13 cellular contexts compared by ENCODE assay signal in the genomic region with DNA sequence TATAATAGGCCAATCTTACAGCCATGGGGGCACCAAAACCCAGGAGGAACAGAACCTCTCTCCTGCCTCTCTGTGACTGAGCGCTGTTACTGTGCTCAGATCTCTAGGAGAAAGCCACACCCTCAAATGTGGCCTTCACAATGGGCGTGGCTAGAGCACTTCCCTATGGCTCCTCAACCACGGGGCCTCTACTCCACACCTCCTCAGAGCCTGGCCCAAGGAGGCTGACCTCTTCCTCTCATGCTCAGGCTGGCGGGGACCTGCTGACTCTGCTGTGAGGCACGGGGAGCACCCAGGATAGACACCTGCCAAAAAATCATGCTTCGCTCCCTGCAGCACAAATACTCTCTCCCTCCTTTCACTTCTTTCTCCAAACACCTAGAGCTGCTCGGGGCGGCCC. TPM values are rescaled to one million over a fixed set of nuclear protein-coding genes. Genes with fewer than 3 reads are reported as not detected.
DNase-seq lines count a peak whose midpoint lies in the region; TF ChIP-seq lines count a peak whose summit lies in the region.
"Had no signal": no experiment of that assay in that cellular context is flagged by ENCODE, and none has a peak within 500 bp of the region (broad histone marks: within the 10 kb centered on the region; RNA-seq: fewer than 3 reads in every experiment).

No MANE protein-coding gene starts in this region.

- no TSS peak for BruUV-seq in PC-9 (replicated peaks; lab: Mats Ljungman, UMichigan)

- H4K20me1 ChIP-seq in PC-9 (ENCODE audit: insufficient read depth): no peaks in the 10 kb centered on the region

- H3K4me2 ChIP-seq in PC-9: no peak overlapping the region

- H3K9ac ChIP-seq in colonic mucosa (ENCODE audit: low read depth in 2 of 2, low read length in 2 of 2): no peak overlapping the region

- H3K4me1 ChIP-seq in colonic mucosa (no peaks in the 10 kb centered on the region), PC-9 (replicated peaks; ENCODE audit: insufficient read depth) (peaks cover 14% of the 10 kb centered on the region)

- no peaks in the 10 kb centered on the region for H3F3A ChIP-seq in PC-9 (ENCODE audit: insufficient read depth, low read depth)

- POLR2A ChIA-PET in PC-9 (lab: Charles Lee; ENCODE audit: unreplicated experiment): no interaction called here

- H2AFZ ChIP-seq in PC-9: no peak overlapping the region

- no peaks in the 10 kb centered on the region for H3K36me3 ChIP-seq in colonic mucosa
- no peaks in the 10 kb centered on the region for H3K36me3 ChIP-seq in PC-9 (ENCODE audit: low read depth)
- H3K36me3 ChIP-seq: thoracic aorta had no signal

- H3K9me3 ChIP-seq in colonic mucosa (no peaks in the 10 kb centered on the region), PC-9 (ENCODE audit: insufficient read depth, low read depth) (no peaks in the 10 kb centered on the region)
- H3K9me3 ChIP-seq: thoracic aorta had no signal

- DNase-seq in DMS 273 (lab: John Stamatoyannopoulos, UW; ENCODE audit: unreplicated experiment) (peak; percentile 6), DMS 273 treated with DMSO at 0.1 percent for 48 hours (lab: John Stamatoyannopoulos, UW) (no peak), NCI-H69 (lab: John Stamatoyannopoulos, UW) (peak; percentile 22), colonic mucosa (peak; percentile 72), posterior vena cava (ENCODE audit: low spot score) (peak; percentile 78), NCI-H146 treated with DMSO at 0.1 percent for 48 hours (lab: John Stamatoyannopoulos, UW; ENCODE audit: unreplicated experiment) (no peak), PC-9 (no peak)
- no peak for DNase-seq in activated CD4-positive, alpha-beta T cell treated with anti-CD3 and anti-CD28 coated beads for 1 hour
- DNase-seq: dermis blood vessel endothelial cell, NCI-H1105 treated with DMSO at 0.1 percent for 48 hours, NCI-H774 had no signal

- H3K79me2 ChIP-seq in PC-9 (ENCODE audit: low read depth): no peaks in the 10 kb centered on the region

- intact Hi-C loops in colonic mucosa (cut with DNase I): no loop called here
- intact Hi-C loops in posterior vena cava (cut with DNase I): no loop called here
- intact Hi-C loops in PC-9 (cut with micrococcal nuclease; ENCODE audit: unreplicated experiment): no loop called here

- CTCF ChIA-PET in PC-9 (lab: Charles Lee): no interaction called here

- H3K4me3 ChIP-seq in colonic mucosa (no peak overlapping the region), PC-9 (no peak overlapping the region)
- H3K4me3 ChIP-seq: thoracic aorta had no signal

- H3K9me2 ChIP-seq in PC-9 (ENCODE audit: insufficient read depth): no peaks in the 10 kb centered on the region

- no peaks in the 10 kb centered on the region for H3K27me3 ChIP-seq in colonic mucosa
- H3K27me3 ChIP-seq in PC-9 (ENCODE audit: insufficient read depth, low read depth): no peaks in the 10 kb centered on the region

- no peak overlapping the region for H3K27ac ChIP-seq in colonic mucosa
- H3K27ac ChIP-seq in PC-9: no peak overlapping the region
- H3K27ac ChIP-seq: 22Rv1, thoracic aorta had no signal

- TF ChIP-seq CTCF in colonic mucosa (IDR thresholded peaks at IDR 0.05) (no peak), PC-9 (conservative IDR thresholded peaks at IDR 0.05) (no peak)

RNA-seq across cellular contexts. Expression of gene C11orf58, which starts 41.0 kb away (rescaled TPM):
- total RNA-seq in colonic mucosa: 10 to 100 TPM; 70.1 to 72.3 TPM
- 100 to 1,000 TPM; 100 to 101 TPM for total RNA-seq in posterior vena cava
- 82.3 and 84.1 TPM in 2 replicates for total RNA-seq in PC-9 (2021)

Comparison
In these comparisons a context has a peak if more than half of its experiments do, and no peak if none do; other contexts are left out.
1. DNase-seq: peak in DMS 273 (single experiment), NCI-H69 (single experiment), colonic mucosa (single experiment) and posterior vena cava (single experiment); none in DMS 273 treated with DMSO at 0.1 percent for 48 hours (single experiment), NCI-H146 treated with DMSO at 0.1 percent for 48 hours (single experiment), activated CD4-positive, alpha-beta T cell treated with anti-CD3 and anti-CD28 coated beads for 1 hour (single experiment) and PC-9 (0 of 2).